Comparison of ENCODE assay signal across 18 cellular contexts in genomic region chr9:105052346-105052745, GRCh38.
DNase-seq lines count a peak whose midpoint lies in the region; ATAC-seq and TF ChIP-seq lines count a peak whose summit lies in the region.
"Had no signal": no experiment of that assay in that cellular context is flagged by ENCODE, and none has a peak within 500 bp of the region (broad histone marks: within the 10 kb centered on the region; RNA-seq: fewer than 3 reads in every experiment).

No MANE protein-coding gene starts in this region.

- H4K91ac ChIP-seq in mesenchymal stem cell (ENCODE audit: low read length): no peak overlapping the region

- POLR2A ChIA-PET in activated CD4-positive, alpha-beta T cell treated with anti-CD3 and anti-CD28 coated beads for 36 hours (lab: Charles Lee): interaction anchor here (1.0 kb wide), 1 partner anchor 12 kb away, joined by 3 read pairs; no protein-coding TSS in a partner anchor
- POLR2A ChIA-PET in CD4-positive, alpha-beta T cell (lab: Charles Lee): no interaction called here
- POLR2A ChIA-PET in activated B cell treated with CpG ODN at 0.5 μM for 24 hours (lab: Charles Lee): no interaction called here

- no peaks in the 10 kb centered on the region for H3K36me3 Mint-ChIP-seq in activated CD4-positive, alpha-beta T cell treated with anti-CD3 and anti-CD28 coated beads for 36 hours (ENCODE audit: low read depth)
- no peaks in the 10 kb centered on the region for H3K36me3 Mint-ChIP-seq in CD4-positive, alpha-beta T cell (ENCODE audit: low read depth)
- no peaks in the 10 kb centered on the region for H3K36me3 Mint-ChIP-seq in activated B cell treated with CpG ODN at 0.5 μM for 24 hours (ENCODE audit: low read depth)
- H3K36me3 Mint-ChIP-seq: CD8-positive, alpha-beta T cell had no signal

- H3K4me3 ChIP-seq in mesenchymal stem cell (ENCODE audit: insufficient read depth in 1 of 2, low read depth in 1 of 2, low read length in 2 of 2) (no peak overlapping the region), gastrocnemius medialis (no peak overlapping the region)
- H3K4me3 ChIP-seq: colonic mucosa had no signal

- H3K9ac ChIP-seq in mesenchymal stem cell (ENCODE audit: low read length): no peak overlapping the region

- H3K4me2 ChIP-seq in mesenchymal stem cell (ENCODE audit: low read length, poor library complexity, severe bottlenecking): no peak overlapping the region

- DNase-seq in activated CD4-positive, alpha-beta T cell treated with anti-CD3 and anti-CD28 coated beads for 36 hours: no peak
- DNase-seq in activated CD4-positive, alpha-beta T cell treated with anti-CD3 and anti-CD28 coated beads, Interleukin-2, amount 50 U/mL, for 4 hours: no peak
- no peak for DNase-seq in CD4-positive, alpha-beta T cell
- no peak for DNase-seq in activated B cell treated with CpG ODN at 0.5 μM for 24 hours
- no peak for DNase-seq in mesenchymal stem cell
- no peak for DNase-seq in head of caudate nucleus
- no peak for DNase-seq in HK-2 (ENCODE audit: unreplicated experiment)
- DNase-seq in gastrocnemius medialis: no peak
- DNase-seq: CD8-positive, alpha-beta T cell; colonic mucosa; endodermal cell; NCI-H146; NCI-H524 treated with DMSO at 0.1 percent for 48 hours; SHP77 treated with DMSO at 0.1 percent for 48 hours had no signal

- intact Hi-C loops in activated CD4-positive, alpha-beta T cell treated with anti-CD3 and anti-CD28 coated beads for 36 hours (cut with DNase I, micrococcal nuclease): loop anchor here (2.0 to 10.0 kb wide), 2 partner anchors 62 to 188 kb away; no protein-coding TSS in a partner anchor
- intact Hi-C loops in CD4-positive, alpha-beta T cell (cut with DNase I, micrococcal nuclease): loop anchor here in 1 of 2 experiments (5.0 kb wide), 1 partner anchor 75 kb away; no protein-coding TSS in a partner anchor
- intact Hi-C loops in activated B cell treated with CpG ODN at 0.5 μM for 24 hours (cut with micrococcal nuclease): loop anchor here (5.0 kb wide), 1 partner anchor 60 kb away; no protein-coding TSS in a partner anchor
- intact Hi-C loops in head of caudate nucleus (cut with DNase I): no loop called here
- intact Hi-C loops in gastrocnemius medialis (cut with DNase I; ENCODE audit: low total_unique reads): no loop called here

- no peaks in the 10 kb centered on the region for H3K9me3 Mint-ChIP-seq in activated CD4-positive, alpha-beta T cell treated with anti-CD3 and anti-CD28 coated beads for 36 hours (ENCODE audit: low read depth)
- H3K9me3 Mint-ChIP-seq in CD4-positive, alpha-beta T cell: no peaks in the 10 kb centered on the region
- no peaks in the 10 kb centered on the region for H3K9me3 Mint-ChIP-seq in activated B cell treated with CpG ODN at 0.5 μM for 24 hours
- H3K9me3 Mint-ChIP-seq: activated naive CD8-positive, alpha-beta T cell treated with anti-CD3 and anti-CD28 coated beads, Interleukin-2, amount 50 U/mL, for 24 hours; activated T-helper 1 cell treated with anti-CD3 and anti-CD28 coated beads, Interleukin-12 subunit alpha, Interleukin-12 subunit beta, Interleukin-2, Interleukin-4 antibody, amounts not matched to agents 30 ng/mL and 10 ng/mL and 1 ng/mL, durations not matched to agents 14 hours and 24 hours and 36 hours; CD8-positive, alpha-beta T cell; endodermal cell had no signal

- no peak overlapping the region for H2BK15ac ChIP-seq in mesenchymal stem cell (ENCODE audit: low read depth, poor library complexity, severe bottlenecking)

- H3K27me3 ChIP-seq in CD4-positive, alpha-beta T cell (ENCODE audit: control insufficient read depth, insufficient read depth, low read length): no peaks in the 10 kb centered on the region
- H3K27me3 ChIP-seq in mesenchymal stem cell (ENCODE audit: control insufficient read depth in 1 of 2, insufficient read depth in 1 of 2, low read length in 2 of 2) (no peaks in the 10 kb centered on the region), gastrocnemius medialis (no peaks in the 10 kb centered on the region)
- H3K27me3 ChIP-seq: colonic mucosa had no signal

- no peak overlapping the region for H3K23ac ChIP-seq in mesenchymal stem cell (ENCODE audit: low read length in 2 of 2)

- TF ChIP-seq CTCF in CD4-positive, alpha-beta T cell (IDR thresholded peaks at IDR 0.05): no peak
- TF ChIP-seq CTCF in activated B cell treated with CpG ODN at 0.5 μM for 24 hours (IDR thresholded peaks at IDR 0.05): no peak
- no peak for TF ChIP-seq CTCF in gastrocnemius medialis (IDR thresholded peaks at IDR 0.05 in 4 of 5, conservative IDR thresholded peaks at IDR 0.05 in 1 of 5)

- peaks cover 43% of the 10 kb centered on the region for H3K4me1 Mint-ChIP-seq in activated CD4-positive, alpha-beta T cell treated with anti-CD3 and anti-CD28 coated beads for 36 hours
- H3K4me1 Mint-ChIP-seq in CD4-positive, alpha-beta T cell (ENCODE audit: low read depth): peaks cover 38% of the 10 kb centered on the region
- peaks cover 16% of the 10 kb centered on the region for H3K4me1 Mint-ChIP-seq in activated B cell treated with CpG ODN at 0.5 μM for 24 hours

- TF ChIP-seq POLR2A in gastrocnemius medialis (IDR thresholded peaks at IDR 0.05): no peak

- no peak overlapping the region for H3K27ac ChIP-seq in CD4-positive, alpha-beta T cell (ENCODE audit: low read depth, low read length)
- H3K27ac ChIP-seq in mesenchymal stem cell (ENCODE audit: low read length, poor library complexity, severe bottlenecking): no peak overlapping the region
- no peak overlapping the region for H3K27ac ChIP-seq in gastrocnemius medialis
- H3K27ac ChIP-seq: colonic mucosa, VCaP had no signal

- H3K27ac Mint-ChIP-seq in activated CD4-positive, alpha-beta T cell treated with anti-CD3 and anti-CD28 coated beads for 36 hours: peak overlapping the region; percentile 88
- H3K27ac Mint-ChIP-seq in CD4-positive, alpha-beta T cell: peak overlapping the region; percentile 77
- H3K27ac Mint-ChIP-seq in activated B cell treated with CpG ODN at 0.5 μM for 24 hours: peak overlapping the region; percentile 50
- H3K27ac Mint-ChIP-seq: CD8-positive, alpha-beta T cell; endodermal cell had no signal

- no peaks in the 10 kb centered on the region for H3K9me3 ChIP-seq in CD4-positive, alpha-beta T cell (ENCODE audit: control insufficient read depth, low read length)
- no peaks in the 10 kb centered on the region for H3K9me3 ChIP-seq in mesenchymal stem cell (ENCODE audit: control insufficient read depth, low read length)
- no peaks in the 10 kb centered on the region for H3K9me3 ChIP-seq in gastrocnemius medialis
- H3K9me3 ChIP-seq: colonic mucosa had no signal

- H3K14ac ChIP-seq in mesenchymal stem cell (ENCODE audit: low read length in 2 of 2): no peak overlapping the region

- no peak overlapping the region for H3K4ac ChIP-seq in mesenchymal stem cell (ENCODE audit: low read depth in 1 of 2, low read length in 2 of 2)

- no peak overlapping the region for H2BK5ac ChIP-seq in mesenchymal stem cell (ENCODE audit: low read depth, low read length, poor library complexity, severe bottlenecking)

- in situ Hi-C loops in gastrocnemius medialis (cut with MboI; ENCODE audit: low sequenced_read_pairs in 4 of 4): loop anchor here in 1 of 4 donors (5.0 kb wide), 1 partner anchor 70 kb away; no protein-coding TSS in a partner anchor

- H2BK12ac ChIP-seq in mesenchymal stem cell (ENCODE audit: low read length in 2 of 2): no peak overlapping the region

- peaks cover 3% of the 10 kb centered on the region for H3K4me1 ChIP-seq in mesenchymal stem cell (ENCODE audit: control insufficient read depth, insufficient read depth, low read depth, low read length)
- peaks cover 0 to 10% of the 10 kb centered on the region in 2 donors for H3K4me1 ChIP-seq in gastrocnemius medialis

- no peak overlapping the region for H3K18ac ChIP-seq in mesenchymal stem cell (ENCODE audit: low read depth in 1 of 2, low read length in 2 of 2)

- H3K79me1 ChIP-seq in mesenchymal stem cell (replicated peaks; ENCODE audit: low read length, poor library complexity, severe bottlenecking): no peaks in the 10 kb centered on the region

- H2AK5ac ChIP-seq in mesenchymal stem cell (ENCODE audit: low read length, severe bottlenecking): peak overlapping the region; percentile 38

- H3K36me3 ChIP-seq in mesenchymal stem cell (ENCODE audit: control insufficient read depth in 1 of 2, insufficient read depth in 2 of 2, low read depth in 1 of 2, low read length in 2 of 2) (no peaks in the 10 kb centered on the region), gastrocnemius medialis (no peaks in the 10 kb centered on the region)
- H3K36me3 ChIP-seq: colonic mucosa had no signal

- no peaks in the 10 kb centered on the region for H3K27me3 Mint-ChIP-seq in activated CD4-positive, alpha-beta T cell treated with anti-CD3 and anti-CD28 coated beads for 36 hours
- H3K27me3 Mint-ChIP-seq in CD4-positive, alpha-beta T cell: no peaks in the 10 kb centered on the region
- H3K27me3 Mint-ChIP-seq in activated B cell treated with CpG ODN at 0.5 μM for 24 hours: no peaks in the 10 kb centered on the region
- H3K27me3 Mint-ChIP-seq: activated naive CD8-positive, alpha-beta T cell treated with anti-CD3 and anti-CD28 coated beads, Interleukin-2, amount 50 U/mL, for 24 hours had no signal

- no peak overlapping the region for H2BK120ac ChIP-seq in mesenchymal stem cell (ENCODE audit: low read depth, low read length)

- H3K4me3 Mint-ChIP-seq in activated CD4-positive, alpha-beta T cell treated with anti-CD3 and anti-CD28 coated beads for 36 hours: peak overlapping the region; percentile 2
- peak overlapping the region; percentile 61 for H3K4me3 Mint-ChIP-seq in CD4-positive, alpha-beta T cell
- no peak overlapping the region for H3K4me3 Mint-ChIP-seq in activated B cell treated with CpG ODN at 0.5 μM for 24 hours
- H3K4me3 Mint-ChIP-seq: CD8-positive, alpha-beta T cell; endodermal cell had no signal

- no peak for ATAC-seq in activated CD4-positive, alpha-beta T cell treated with anti-CD3 and anti-CD28 coated beads for 36 hours
- no peak for ATAC-seq in CD4-positive, alpha-beta T cell (ENCODE audit: poor library complexity)
- ATAC-seq in activated B cell treated with CpG ODN at 0.5 μM for 24 hours (ENCODE audit: low read depth) (no peak), gastrocnemius medialis (no peak)
- ATAC-seq: left lobe of liver had no signal

- H2AFZ ChIP-seq in mesenchymal stem cell (ENCODE audit: low read depth, low read length): no peak overlapping the region

- no peak overlapping the region for H4K8ac ChIP-seq in mesenchymal stem cell (ENCODE audit: low read length)

- CTCF ChIA-PET in activated CD4-positive, alpha-beta T cell treated with anti-CD3 and anti-CD28 coated beads for 36 hours (lab: Charles Lee): interaction anchor here (0.8 to 1.8 kb wide), 6 partner anchors 8 to 304 kb away, joined by 3 to 10 read pairs (median 4); no protein-coding TSS in a partner anchor
- CTCF ChIA-PET in CD4-positive, alpha-beta T cell (lab: Charles Lee): no interaction called here
- CTCF ChIA-PET in activated B cell treated with CpG ODN at 0.5 μM for 24 hours (lab: Charles Lee): no interaction called here

- WGBS in mesenchymal stem cell: 79% methylated on average over 4 of the region's 8 CpGs

Comparison
In these comparisons a context has a peak if more than half of its experiments do, and no peak if none do; other contexts are left out.
1. intact Hi-C loops: an anchor here in activated CD4-positive, alpha-beta T cell treated with anti-CD3 and anti-CD28 coated beads for 36 hours (2.0 to 10.0 kb wide) and activated B cell treated with CpG ODN at 0.5 μM for 24 hours (5.0 kb wide); none called in head of caudate nucleus and gastrocnemius medialis.